8 cellular contexts compared by ENCODE assay signal in genomic region chr6:10721850-10722569, GRCh38. TPM values are rescaled to one million over a fixed set of nuclear protein-coding genes. Genes with fewer than 3 reads are reported as not detected.
DNase-seq lines count a peak whose midpoint lies in the region; ATAC-seq and TF ChIP-seq lines count a peak whose summit lies in the region.

No MANE protein-coding gene starts in this region.

- peak overlapping the region; percentile 91 to 98 (median 96) for H3K4me3 Mint-ChIP-seq in naive thymus-derived CD4-positive, alpha-beta T cell

- peak overlapping the region; percentile 75; the same call in 1 of the 2 replicates for H3K9ac ChIP-seq in KMS-11
- H3K9ac ChIP-seq in colonic mucosa (ENCODE audit: low read depth in 2 of 2, low read length in 2 of 2), result peak overlapping the region; percentile 36 to 81

- POLR2A ChIA-PET in naive thymus-derived CD4-positive, alpha-beta T cell (lab: Charles Lee), result interaction anchor here (0.7 to 6.4 kb wide), 8 partner anchors 10 to 193 kb away, joined by 3 to 72 read pairs (median 4); partner anchors contain the start of genes C6orf52, PAK1IP1 and TMEM14B

- H3K27ac ChIP-seq in KMS-11 (peak overlapping the region; percentile 46), colonic mucosa (peak overlapping the region; percentile 90)
- peak overlapping the region; percentile 76 for H3K27ac ChIP-seq in naive thymus-derived CD4-positive, alpha-beta T cell (ENCODE audit: low read depth, low read length)

- H3K27me3 Mint-ChIP-seq in naive thymus-derived CD4-positive, alpha-beta T cell, result no peaks in the 10 kb centered on the region

- peaks cover 4% of the 10 kb centered on the region; the same call in 1 of the 2 replicates for H3K79me2 ChIP-seq in KMS-11 (ENCODE audit: insufficient read depth, low read depth)

- no peaks in the 10 kb centered on the region for H4K20me1 ChIP-seq in KMS-11 (ENCODE audit: insufficient read depth)

- peaks cover 0 to 20% (median 4%) of the 10 kb centered on the region in 5 donors for H3K36me3 Mint-ChIP-seq in naive thymus-derived CD4-positive, alpha-beta T cell

- intact Hi-C loops in colonic mucosa (cut with DNase I), result no loop called here
- intact Hi-C loops in naive thymus-derived CD4-positive, alpha-beta T cell (cut with micrococcal nuclease), result loop anchor here (1.0 to 10.0 kb wide), 3 partner anchors 67 to 318 kb away; no protein-coding TSS in a partner anchor

- H3K4me2 ChIP-seq in KMS-11, result peak overlapping the region; percentile 85

- H3K4me1 Mint-ChIP-seq in naive thymus-derived CD4-positive, alpha-beta T cell, result peaks cover 24 to 61% (median 50%) of the 10 kb centered on the region in 7 donors

- DNase-seq in AG08396 (ENCODE audit: low spot score) (peak; percentile 14), colonic mucosa (no peak), nucleus accumbens (lab: John Stamatoyannopoulos, UW) (no peak), GM10266 (ENCODE audit: extremely low spot score) (no peak)
- DNase-seq in naive thymus-derived CD4-positive, alpha-beta T cell, result peak in 1 of 9 donors; percentile 8
- DNase-seq in activated effector memory CD4-positive, alpha-beta T cell treated with Interleukin-2 at 50 U/mL for 16 hours, result no peak

- H3K4me1 ChIP-seq in KMS-11 (ENCODE audit: low read depth, poor library complexity, severe bottlenecking), result peaks cover 37% of the 10 kb centered on the region
- H3K4me1 ChIP-seq in colonic mucosa, result peaks cover 4% of the 10 kb centered on the region
- H3K4me1 ChIP-seq in naive thymus-derived CD4-positive, alpha-beta T cell (ENCODE audit: control insufficient read depth in 2 of 2, insufficient read depth in 2 of 2, low read length in 2 of 2), result peaks cover 14 to 15% of the 10 kb centered on the region in 2 donors

- no peaks in the 10 kb centered on the region for H3K9me3 ChIP-seq in colonic mucosa
- H3K9me3 ChIP-seq in naive thymus-derived CD4-positive, alpha-beta T cell (ENCODE audit: control insufficient read depth in 2 of 3, low read length in 3 of 3), result peaks cover 0 to 3% (median 0%) of the 10 kb centered on the region in 3 experiments

- H3K9me3 Mint-ChIP-seq in naive thymus-derived CD4-positive, alpha-beta T cell, result peaks cover 0 to 11% (median 0%) of the 10 kb centered on the region in 11 donors

- H3K4me3 ChIP-seq in KMS-11 (IDR thresholded peaks at IDR 0.05; ENCODE audit: insufficient read depth, low read depth, low read length), result no peak overlapping the region
- peak overlapping the region; percentile 63 for H3K4me3 ChIP-seq in colonic mucosa
- peak overlapping the region; percentile 82 for H3K4me3 ChIP-seq in naive thymus-derived CD4-positive, alpha-beta T cell (ENCODE audit: low read length)

- peak overlapping the region; percentile 89 to 97 (median 94) for H3K27ac Mint-ChIP-seq in naive thymus-derived CD4-positive, alpha-beta T cell

- no peaks in the 10 kb centered on the region for H3K36me3 ChIP-seq in KMS-11 (ENCODE audit: insufficient read depth)
- H3K36me3 ChIP-seq in colonic mucosa, result no peaks in the 10 kb centered on the region
- peaks cover 0 to 9% (median 0%) of the 10 kb centered on the region in 3 experiments for H3K36me3 ChIP-seq in naive thymus-derived CD4-positive, alpha-beta T cell (ENCODE audit: control insufficient read depth in 2 of 3, insufficient read depth in 3 of 3, low read length in 3 of 3)

- CTCF ChIA-PET in naive thymus-derived CD4-positive, alpha-beta T cell (lab: Charles Lee), result no interaction called here

- H2AFZ ChIP-seq in KMS-11 (ENCODE audit: low read depth), result peak overlapping the region; percentile 72

- H3K27me3 ChIP-seq in KMS-11 (ENCODE audit: insufficient read depth, low read depth) (no peaks in the 10 kb centered on the region), colonic mucosa (no peaks in the 10 kb centered on the region)
- no peaks in the 10 kb centered on the region for H3K27me3 ChIP-seq in naive thymus-derived CD4-positive, alpha-beta T cell (ENCODE audit: control insufficient read depth in 2 of 2, insufficient read depth in 2 of 2, low read length in 2 of 2)

- TF ChIP-seq CTCF in KMS-11 (conservative IDR thresholded peaks at IDR 0.05; ENCODE audit: low read depth, low read length) (no peak), colonic mucosa (IDR thresholded peaks at IDR 0.05) (no peak), GM10266 (IDR thresholded peaks at IDR 0.05; ENCODE audit: control insufficient read depth, insufficient read depth, low read depth, missing control alignments) (no peak)

- ATAC-seq in naive thymus-derived CD4-positive, alpha-beta T cell, result no peak
- no peak for ATAC-seq in HG03095 (IDR thresholded peaks at IDR 0.05; ENCODE audit: unreplicated experiment)

RNA-seq across cellular contexts. Expression of gene TMEM14C, which starts 0.9 kb away (rescaled TPM):
- total RNA-seq in colonic mucosa, result 10 to 100 TPM; 63.4 to 86.8 TPM
- total RNA-seq in naive thymus-derived CD4-positive, alpha-beta T cell, result 10 to 100 TPM; 20.2 to 64.3 (median 25.0) TPM
- 100 to 1,000 TPM in 1 of 2 donors, 10 to 100 TPM in 1; 68.0 to 172 TPM for polyA plus RNA-seq in naive thymus-derived CD4-positive, alpha-beta T cell

RNA-seq across cellular contexts. Expression of gene TMEM14B, which starts 25.6 kb away (rescaled TPM):
- total RNA-seq in colonic mucosa, result 10 to 100 TPM; 58.7 to 73.3 TPM
- 10 to 100 TPM; 48.6 to 93.8 (median 75.4) TPM for total RNA-seq in naive thymus-derived CD4-positive, alpha-beta T cell
- polyA plus RNA-seq in naive thymus-derived CD4-positive, alpha-beta T cell, result 100 to 1,000 TPM; 157 to 257 TPM

RNA-seq across cellular contexts. Expression of gene PAK1IP1, which starts 27.2 kb away (rescaled TPM):
- total RNA-seq in colonic mucosa, result 10 to 100 TPM in 1 of 2 donors, 1 to 10 TPM in 1; 6.6 to 16.3 TPM
- total RNA-seq in naive thymus-derived CD4-positive, alpha-beta T cell, result 10 to 100 TPM in 1 of 5 experiments, 1 to 10 TPM in 4; 5.2 to 15.2 (median 8.0) TPM
- 10 to 100 TPM; 16.5 to 22.0 TPM for polyA plus RNA-seq in naive thymus-derived CD4-positive, alpha-beta T cell

RNA-seq across cellular contexts. Expression of gene C6orf52, which starts 27.6 kb away (rescaled TPM):
- total RNA-seq in colonic mucosa, result under 1 TPM; 0.69 to 0.99 TPM
- 1 to 10 TPM in 2 of 5 experiments, not detected in 3; 1.2 to 1.9 TPM for total RNA-seq in naive thymus-derived CD4-positive, alpha-beta T cell
- polyA plus RNA-seq in naive thymus-derived CD4-positive, alpha-beta T cell, result 1 to 10 TPM; 1.1 to 1.3 TPM
